Comparison of ENCODE assay signal across 19 cellular contexts in the genomic region with DNA sequence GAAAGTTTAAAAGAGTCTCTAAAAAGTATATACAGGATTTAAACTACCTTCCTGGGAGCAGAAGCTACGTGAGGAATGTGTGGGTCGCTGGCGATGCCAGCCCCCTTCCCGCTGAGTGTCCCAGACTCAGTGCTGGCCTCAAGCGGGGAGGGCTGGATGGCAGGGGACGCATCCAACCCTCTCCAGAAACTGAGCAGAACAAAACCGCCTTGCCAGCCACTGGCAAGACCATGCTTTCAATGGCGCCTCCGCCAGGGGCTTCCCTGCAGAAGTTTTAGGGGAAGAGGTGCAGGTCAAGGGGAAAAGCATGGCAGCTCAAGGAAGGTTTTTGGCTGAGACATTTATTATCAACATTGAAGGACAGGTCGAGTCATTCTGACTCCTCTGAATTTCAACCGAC. TPM values are rescaled to one million over a fixed set of nuclear protein-coding genes. Genes with fewer than 3 reads are reported as not detected.
A peak's percentile ranks its signal among the peaks of the same experiment; 100 is the strongest.
DNase-seq lines count a peak whose midpoint lies in the region; ATAC-seq, FAIRE-seq and TF ChIP-seq lines count a peak whose summit lies in the region.
"Had no signal": no experiment of that assay in that cellular context is flagged by ENCODE, and none has a peak within 500 bp of the region (broad histone marks: within the 10 kb centered on the region; RNA-seq: fewer than 3 reads in every experiment).

No MANE protein-coding gene starts in this region.

- H3K9me3 ChIP-seq in PC-3 (ENCODE audit: low read length): no peaks in the 10 kb centered on the region
- H3K9me3 ChIP-seq in endothelial cell of umbilical vein (replicated peaks; ENCODE audit: control insufficient read depth, insufficient read depth, low read length): no peaks in the 10 kb centered on the region
- H3K9me3 ChIP-seq in neutrophil: peaks cover 7% of the 10 kb centered on the region
- no peaks in the 10 kb centered on the region for H3K9me3 ChIP-seq in stomach
- H3K9me3 ChIP-seq: A549 had no signal

- no peaks in the 10 kb centered on the region for H3F3A ChIP-seq in PC-3 (ENCODE audit: low read length, unreplicated experiment)

- H3K4me3 ChIP-seq in H7 (ENCODE audit: insufficient read depth, low read depth, low read length) (no peak overlapping the region), PC-3 (ENCODE audit: low read length) (no peak overlapping the region), endothelial cell of umbilical vein (replicated peaks in 1 of 3; ENCODE audit: insufficient read depth in 1 of 3, low read depth in 1 of 3, low read length in 3 of 3) (no peak overlapping the region), neutrophil (ENCODE audit: low read depth in 1 of 2, low read length in 1 of 2) (no peak overlapping the region), stomach (no peak overlapping the region)
- H3K4me3 ChIP-seq: A549, GM12878 had no signal

- ATAC-seq in PC-3 (no peak), GM19463 (IDR thresholded peaks at IDR 0.05; ENCODE audit: unreplicated experiment) (no peak), HG03457 (IDR thresholded peaks at IDR 0.05; ENCODE audit: unreplicated experiment) (no peak)
- ATAC-seq: GM12878 had no signal

- no peaks in the 10 kb centered on the region for H3K9me2 ChIP-seq in PC-3 (replicated peaks; ENCODE audit: low read length)

- CTCF ChIA-PET in PC-3 (lab: Charles Lee): no interaction called here
- CTCF ChIA-PET in endothelial cell of umbilical vein (lab: Charles Lee): no interaction called here

- intact Hi-C loops in PC-3 (cut with micrococcal nuclease) (no loop called here), endothelial cell of umbilical vein (cut with micrococcal nuclease) (no loop called here), stomach (cut with DNase I; ENCODE audit: low total_unique reads) (no loop called here)

- H3K36me3 ChIP-seq in H7 (replicated peaks; ENCODE audit: control insufficient read depth, insufficient read depth, low read length): peaks cover 16% of the 10 kb centered on the region
- H3K36me3 ChIP-seq in PC-3 (ENCODE audit: low read depth, low read length): peaks cover 34% of the 10 kb centered on the region
- peaks cover 4 to 25% of the 10 kb centered on the region in 2 experiments for H3K36me3 ChIP-seq in endothelial cell of umbilical vein (ENCODE audit: control insufficient read depth in 2 of 2, extremely low read depth in 1 of 2, insufficient read depth in 2 of 2, low read length in 2 of 2)
- H3K36me3 ChIP-seq in neutrophil: peaks cover 53% of the 10 kb centered on the region
- peaks cover 45 to 53% (median 52%) of the 10 kb centered on the region in 4 donors for H3K36me3 ChIP-seq in stomach

- no peak for TF ChIP-seq EP300 in stomach (IDR thresholded peaks at IDR 0.05)

- POLR2A ChIA-PET in PC-3 (lab: Charles Lee; ENCODE audit: unreplicated experiment): no interaction called here
- POLR2A ChIA-PET in endothelial cell of umbilical vein (lab: Charles Lee): no interaction called here

- H2AFZ ChIP-seq in PC-3 (ENCODE audit: low read length) (no peak overlapping the region), endothelial cell of umbilical vein (ENCODE audit: low read depth, low read length) (no peak overlapping the region)

- H3K4me2 ChIP-seq in PC-3 (ENCODE audit: low read length) (no peak overlapping the region), endothelial cell of umbilical vein (ENCODE audit: insufficient read depth, low read length) (no peak overlapping the region)
- H3K4me2 ChIP-seq: A549 had no signal

- no peak for FAIRE-seq in endothelial cell of umbilical vein (lab: Jason Lieb, UNC)
- FAIRE-seq: GM12878, RCC 7860 had no signal

- no peaks in the 10 kb centered on the region for H3K9me1 ChIP-seq in endothelial cell of umbilical vein (replicated peaks; ENCODE audit: control insufficient read depth, extremely low read depth, insufficient read depth, low read length)

- TF ChIP-seq POLR2A in endothelial cell of umbilical vein (IDR thresholded peaks at IDR 0.05; ENCODE audit: low read depth, low read length) (no peak), stomach (IDR thresholded peaks at IDR 0.05) (no peak)

- BruUV-seq in PC-3 (replicated peaks; lab: Mats Ljungman, UMichigan): TSS peak; percentile 33
- TSS peak; percentile 41 for BruUV-seq in endothelial cell of umbilical vein (replicated peaks; lab: Mats Ljungman, UMichigan)

- H3K9ac ChIP-seq in PC-3 (ENCODE audit: low read length) (no peak overlapping the region), endothelial cell of umbilical vein (replicated peaks; ENCODE audit: extremely low read depth, insufficient read depth, low read length) (no peak overlapping the region)

- H3K27ac ChIP-seq in PC-3 (ENCODE audit: low read length): no peak overlapping the region
- no peak overlapping the region for H3K27ac ChIP-seq in endothelial cell of umbilical vein (ENCODE audit: insufficient read depth, low read depth, low read length)
- peak overlapping the region; percentile 56 for H3K27ac ChIP-seq in neutrophil
- no peak overlapping the region for H3K27ac ChIP-seq in stomach
- H3K27ac ChIP-seq: A549 had no signal

- H3K4me1 ChIP-seq in PC-3 (ENCODE audit: insufficient read depth, low read length): no peaks in the 10 kb centered on the region
- H3K4me1 ChIP-seq in endothelial cell of umbilical vein (ENCODE audit: control insufficient read depth, extremely low read depth, insufficient read depth, low read length): no peaks in the 10 kb centered on the region
- peaks cover 7% of the 10 kb centered on the region in 2 experiments for H3K4me1 ChIP-seq in neutrophil (ENCODE audit: control insufficient read depth in 1 of 2, insufficient read depth in 1 of 2, low read depth in 1 of 2, low read length in 1 of 2)
- H3K4me1 ChIP-seq in stomach: peaks cover 0 to 5% (median under 1%) of the 10 kb centered on the region in 4 donors
- H3K4me1 ChIP-seq: A549 had no signal

- H3K27me3 ChIP-seq in H7 (ENCODE audit: control insufficient read depth, insufficient read depth, low read length) (no peaks in the 10 kb centered on the region), PC-3 (ENCODE audit: low read length) (no peaks in the 10 kb centered on the region), endothelial cell of umbilical vein (ENCODE audit: control insufficient read depth in 2 of 2, insufficient read depth in 2 of 2, low read length in 2 of 2) (no peaks in the 10 kb centered on the region), neutrophil (no peaks in the 10 kb centered on the region), stomach (no peaks in the 10 kb centered on the region)

- TF ChIP-seq CTCF in PC-3 (conservative IDR thresholded peaks at IDR 0.05; ENCODE audit: low read depth, low read length): no peak
- no peak for TF ChIP-seq CTCF in endothelial cell of umbilical vein (IDR thresholded peaks at IDR 0.05; ENCODE audit: extremely low read depth in 1 of 2, insufficient read depth in 1 of 2, low read depth in 1 of 2, low read length in 2 of 2)
- TF ChIP-seq CTCF in neutrophil (IDR thresholded peaks at IDR 0.05): no peak
- TF ChIP-seq CTCF in stomach (IDR thresholded peaks at IDR 0.05): no peak

- DNase-seq in H7 (peak; percentile 51), PC-3 (peak; percentile 1), endothelial cell of umbilical vein (ENCODE audit: low read depth, low spot score) (no peak), stomach (no peak)
- DNase-seq: C1 segment of cervical spinal cord, DND-41, GDM1, GOT3, HFFc6, NCI-H1436 treated with DMSO at 0.1 percent for 48 hours, NCI-H2081 treated with DMSO at 0.1 percent for 48 hours, NCI-H510A treated with DMSO at 0.1 percent for 48 hours, SHP77 treated with DMSO at 0.1 percent for 48 hours had no signal

- dilution Hi-C loops in endothelial cell of umbilical vein (cut with MboI; ENCODE audit: extremely low pct_ligation_motif_present, low sequenced_read_pairs): no loop called here

- H3K79me2 ChIP-seq in PC-3 (ENCODE audit: low read length) (peaks cover under 1% of the 10 kb centered on the region), endothelial cell of umbilical vein (ENCODE audit: control insufficient read depth, insufficient read depth, low read length) (no peaks in the 10 kb centered on the region)

- 88 to 95% (median 91%) methylated on average over 10 to 11 of the region's 11 CpGs for WGBS in stomach, 5 donors

- H4K20me1 ChIP-seq in PC-3 (ENCODE audit: low read length) (no peaks in the 10 kb centered on the region), endothelial cell of umbilical vein (replicated peaks; ENCODE audit: control insufficient read depth, extremely low read depth, insufficient read depth, low read length) (no peaks in the 10 kb centered on the region)

RNA-seq across cellular contexts. Expression of gene NADK, which starts 26.1 kb away (rescaled TPM):
- 111 and 175 TPM in 2 replicates for total RNA-seq in H7 (2014; rRNA removed; shearing (Covaris generic))
- total RNA-seq in PC-3 (2014; rRNA removed) (130 and 165 TPM in 2 replicates), endothelial cell of umbilical vein (76.1 and 88.8 TPM in 2 replicates), stomach (100 to 1,000 TPM in 3 of 5 donors, 10 to 100 TPM in 2; 69.9 to 202 (median 102) TPM)
- polyA plus RNA-seq in endothelial cell of umbilical vein (68.5 and 73.6 TPM in 2 replicates), stomach (10 to 100 TPM; 38.6 to 63.2 (median 45.9) TPM)
- 58.8 and 63.2 TPM in 2 replicates for polyA plus RNA-seq in endothelial cell of umbilical vein (2011; cell fraction: cytosol; rRNA removed)
- 178 and 182 TPM in 2 replicates for polyA plus RNA-seq in endothelial cell of umbilical vein (2011; cell fraction: nucleus; rRNA removed)
- polyA plus RNA-seq in endothelial cell of umbilical vein (2012): 41.1 and 47.0 TPM in 2 replicates
- 40.6 and 59.4 TPM in 2 replicates for polyA minus RNA-seq in endothelial cell of umbilical vein
- polyA minus RNA-seq in endothelial cell of umbilical vein (2011; cell fraction: cytosol; rRNA and poly(A)+ RNA removed): 37.3 TPM
- 20.5 and 33.4 TPM in 2 replicates for polyA minus RNA-seq in endothelial cell of umbilical vein (2011; cell fraction: nucleus; rRNA and poly(A)+ RNA removed)

RNA-seq across cellular contexts. Expression of gene CDK11A, which starts 28.0 kb away (rescaled TPM):
- 18.6 and 26.2 TPM in 2 replicates for total RNA-seq in H7 (2014; rRNA removed; shearing (Covaris generic))
- 11.6 and 18.3 TPM in 2 replicates for total RNA-seq in PC-3 (2014; rRNA removed)
- 50.4 and 53.6 TPM in 2 replicates for total RNA-seq in endothelial cell of umbilical vein
- polyA plus RNA-seq in endothelial cell of umbilical vein: 30.7 and 33.5 TPM in 2 replicates
- 11.1 and 14.3 TPM in 2 replicates for polyA plus RNA-seq in endothelial cell of umbilical vein (2011; cell fraction: cytosol; rRNA removed)
- polyA plus RNA-seq in endothelial cell of umbilical vein (2011; cell fraction: nucleus; rRNA removed): 189 and 237 TPM in 2 replicates
- polyA plus RNA-seq in endothelial cell of umbilical vein (2012): 31.0 and 31.9 TPM in 2 replicates
- 13.8 and 27.1 TPM in 2 replicates for polyA minus RNA-seq in endothelial cell of umbilical vein
- polyA minus RNA-seq in endothelial cell of umbilical vein (2011; cell fraction: cytosol; rRNA and poly(A)+ RNA removed): 58.4 TPM
- polyA minus RNA-seq in endothelial cell of umbilical vein (2011; cell fraction: nucleus; rRNA and poly(A)+ RNA removed): 44.9 and 73.1 TPM in 2 replicates
- total RNA-seq in stomach: 100 to 1,000 TPM in 3 of 5 donors, 10 to 100 TPM in 2; 46.1 to 233 (median 126) TPM
- 10 to 100 TPM; 27.3 to 68.7 (median 31.6) TPM for polyA plus RNA-seq in stomach

RNA-seq across cellular contexts. Expression of gene SLC35E2B, which starts 59.6 kb away (rescaled TPM):
- 47.4 and 54.8 TPM in 2 replicates for total RNA-seq in H7 (2014; rRNA removed; shearing (Covaris generic))
- total RNA-seq in PC-3 (2014; rRNA removed): 38.1 and 45.6 TPM in 2 replicates
- total RNA-seq in endothelial cell of umbilical vein: 46.9 and 51.2 TPM in 2 replicates
- polyA plus RNA-seq in endothelial cell of umbilical vein: 26.4 and 28.0 TPM in 2 replicates
- polyA plus RNA-seq in endothelial cell of umbilical vein (2011; cell fraction: cytosol; rRNA removed): 18.4 and 21.0 TPM in 2 replicates
- 57.6 and 60.9 TPM in 2 replicates for polyA plus RNA-seq in endothelial cell of umbilical vein (2011; cell fraction: nucleus; rRNA removed)
- polyA plus RNA-seq in endothelial cell of umbilical vein (2012): 22.2 and 22.3 TPM in 2 replicates
- 38.7 and 40.6 TPM in 2 replicates for polyA minus RNA-seq in endothelial cell of umbilical vein
- polyA minus RNA-seq in endothelial cell of umbilical vein (2011; cell fraction: cytosol; rRNA and poly(A)+ RNA removed): 14.8 TPM
- 25.7 and 27.4 TPM in 2 replicates for polyA minus RNA-seq in endothelial cell of umbilical vein (2011; cell fraction: nucleus; rRNA and poly(A)+ RNA removed)
- 100 to 1,000 TPM in 1 of 5 donors, 10 to 100 TPM in 4; 16.9 to 105 (median 64.5) TPM for total RNA-seq in stomach
- polyA plus RNA-seq in stomach: 10 to 100 TPM; 11.2 to 16.7 (median 11.3) TPM

Comparison
In these comparisons a context has a peak if more than half of its experiments do, and no peak if none do; other contexts are left out.
1. DNase-seq: peak in H7 (single experiment) and PC-3 (single experiment); none in endothelial cell of umbilical vein (single experiment) and stomach (single experiment).